Comparison of ENCODE assay signal across 25 cellular contexts in genomic region chr2:211174631-211175030, GRCh38.
"Had no signal": no experiment of that assay in that cellular context is flagged by ENCODE, and none has a peak within 500 bp of the region (broad histone marks: within the 10 kb centered on the region; RNA-seq: fewer than 3 reads in every experiment).

No MANE protein-coding gene starts in this region.

- ATAC-seq: Right ventricle myocardium inferior, SK-N-SH treated with all-trans-retinoic acid at 6 μM for 48 hours had no signal

- DNase-seq: KBM-7; MG63; NCI-H1092; NCI-H1105 treated with DMSO at 0.1 percent for 48 hours; NCI-H1417 treated with DMSO at 0.1 percent for 48 hours; NCI-H146; NCI-H1694 treated with DMSO at 0.1 percent for 48 hours; NCI-H1930; NCI-H2081; NCI-H2107; NCI-H226; NCI-H446; NCI-H510A; NCI-H524 treated with DMSO at 0.1 percent for 48 hours; NCI-H69; NCI-H774; NK-92 treated with Interleukin-12 subunit alpha and Interleukin-12 subunit beta, amount 100 ng/mL, for 24 hours; OCI-M1; PC-9; Peyer's patch; SHP77 treated with DMSO at 0.1 percent for 48 hours; SJCRH30 had no signal

- H3K27me3 ChIP-seq: MG63, Peyer's patch, SJCRH30 had no signal

- H2AFZ ChIP-seq: PC-9 had no signal

- H3K4me2 ChIP-seq: PC-9 had no signal

- H3K9me3 ChIP-seq: MG63, Peyer's patch, SJCRH30 had no signal

- H3K36me3 ChIP-seq: MG63, Peyer's patch, SJCRH30 had no signal

- H3K27ac ChIP-seq: HL-60, PC-9, Peyer's patch, SJCRH30 had no signal

- H3K4me1 ChIP-seq: Peyer's patch, SJCRH30 had no signal

- H3K4me3 ChIP-seq: MG63, PC-9, Peyer's patch, SJCRH30 had no signal
